ENCODE assay signal across 18 cellular contexts in the genomic region with DNA sequence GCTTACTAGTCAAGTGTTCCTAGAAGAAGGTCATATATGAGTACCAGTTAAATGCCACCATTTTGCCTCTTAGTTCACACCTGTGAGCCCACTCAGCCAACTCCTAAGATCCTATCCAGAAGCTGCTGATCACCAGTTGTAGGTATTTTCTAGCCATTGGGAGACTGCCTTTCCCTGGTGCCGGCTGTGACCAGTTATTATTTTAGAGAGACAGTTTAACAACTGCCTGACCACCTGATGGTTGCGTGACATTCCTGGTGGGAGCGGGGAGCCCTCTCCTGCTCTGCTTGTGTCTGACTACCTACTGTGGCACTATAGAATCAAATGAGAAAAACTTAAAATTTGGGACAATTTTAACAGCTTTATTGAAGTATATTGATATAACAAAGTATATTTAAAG. TPM values are rescaled to one million over a fixed set of nuclear protein-coding genes. Genes with fewer than 3 reads are reported as not detected.
A peak's percentile ranks its signal among the peaks of the same experiment; 100 is the strongest.
DNase-seq lines count a peak whose midpoint lies in the region; ATAC-seq and TF ChIP-seq lines count a peak whose summit lies in the region.
"Had no signal": no experiment of that assay in that cellular context is flagged by ENCODE, and none has a peak within 500 bp of the region (broad histone marks: within the 10 kb centered on the region; RNA-seq: fewer than 3 reads in every experiment).

No MANE protein-coding gene starts in this region.

- H3K18ac ChIP-seq in mesenchymal stem cell (ENCODE audit: low read depth in 1 of 2, low read length in 2 of 2) = peak overlapping the region in 1 of 2 experiments; percentile 75

- H2BK5ac ChIP-seq in mesenchymal stem cell (ENCODE audit: low read depth, low read length, poor library complexity, severe bottlenecking) = no peak overlapping the region

- H3K4me1 ChIP-seq in duodenal mucosa (ENCODE audit: control insufficient read depth in 1 of 2, insufficient read depth in 2 of 2, low read length in 2 of 2) = peaks cover 11 to 31% of the 10 kb centered on the region in 2 donors
- H3K4me1 ChIP-seq in mesenchymal stem cell (ENCODE audit: control insufficient read depth, insufficient read depth, low read depth, low read length) = peaks cover 12% of the 10 kb centered on the region

- no peak overlapping the region for H3K14ac ChIP-seq in mesenchymal stem cell (ENCODE audit: low read length in 2 of 2)

- H2BK120ac ChIP-seq in mesenchymal stem cell (ENCODE audit: low read depth, low read length) = no peak overlapping the region

- H2BK15ac ChIP-seq in mesenchymal stem cell (ENCODE audit: low read depth, poor library complexity, severe bottlenecking) = no peak overlapping the region

- peaks cover 18% of the 10 kb centered on the region for H3K79me1 ChIP-seq in mesenchymal stem cell (replicated peaks; ENCODE audit: low read length, poor library complexity, severe bottlenecking)

- H3K9ac ChIP-seq in duodenal mucosa (ENCODE audit: low read depth in 1 of 2, low read length in 2 of 2) (no peak overlapping the region), mesenchymal stem cell (ENCODE audit: low read length) (no peak overlapping the region)

- peak overlapping the region in 1 of 2 experiments; percentile 45 for H2BK12ac ChIP-seq in mesenchymal stem cell (ENCODE audit: low read length in 2 of 2)

- H3K9me3 ChIP-seq in duodenal mucosa (ENCODE audit: control insufficient read depth in 1 of 2, low read length in 2 of 2) = no peaks in the 10 kb centered on the region
- no peaks in the 10 kb centered on the region for H3K9me3 ChIP-seq in mesenchymal stem cell (ENCODE audit: control insufficient read depth, low read length)

- peaks cover 21 to 46% of the 10 kb centered on the region in 2 donors for H3K27me3 Mint-ChIP-seq in natural killer cell treated with Interleukin-12 subunit alpha and Interleukin-12 subunit beta and Interleukin-15 and Interleukin-18, amount 100 ng/mL, for 72 hours

- H3K4ac ChIP-seq in mesenchymal stem cell (ENCODE audit: low read depth in 1 of 2, low read length in 2 of 2) = no peak overlapping the region

- H3K4me2 ChIP-seq in mesenchymal stem cell (ENCODE audit: low read length, poor library complexity, severe bottlenecking) = no peak overlapping the region

- H3K27ac ChIP-seq in C4-2B (peak overlapping the region; percentile 73), duodenal mucosa (ENCODE audit: low read depth, low read length) (no peak overlapping the region), mesenchymal stem cell (ENCODE audit: low read length, poor library complexity, severe bottlenecking) (no peak overlapping the region)
- H3K27ac ChIP-seq: WERI-Rb-1 had no signal

- no peak overlapping the region for H3K23ac ChIP-seq in mesenchymal stem cell (ENCODE audit: low read length in 2 of 2)

- H3K27me3 ChIP-seq in duodenal mucosa (ENCODE audit: control insufficient read depth in 1 of 2, insufficient read depth in 2 of 2, low read length in 2 of 2) (no peaks in the 10 kb centered on the region), mesenchymal stem cell (ENCODE audit: control insufficient read depth in 1 of 2, insufficient read depth in 1 of 2, low read length in 2 of 2) (no peaks in the 10 kb centered on the region)

- H3K27ac Mint-ChIP-seq in natural killer cell treated with Interleukin-12 subunit alpha and Interleukin-12 subunit beta and Interleukin-15 and Interleukin-18, amount 100 ng/mL, for 72 hours = no peak overlapping the region
- H3K27ac Mint-ChIP-seq: stimulated activated naive B cell treated with anti-CD40 and anti-IgM and Interleukin-4, amounts not matched to agents 10 μg/mL and 1 μg/mL and 100 μg/mL, for 72 hours had no signal

- no peak for ATAC-seq in natural killer cell treated with Interleukin-12 subunit alpha and Interleukin-12 subunit beta and Interleukin-15 and Interleukin-18, amount 100 ng/mL, for 72 hours
- ATAC-seq in HG02678 (IDR thresholded peaks at IDR 0.05; ENCODE audit: unreplicated experiment) = no peak
- ATAC-seq: PC-3; stimulated activated naive B cell treated with anti-CD40 and anti-IgM and Interleukin-4, amounts not matched to agents 10 μg/mL and 1 μg/mL and 100 μg/mL, for 72 hours had no signal

- no peak overlapping the region for H2AFZ ChIP-seq in mesenchymal stem cell (ENCODE audit: low read depth, low read length)

- 87% methylated on average over 3 of the region's 3 CpGs for WGBS in mesenchymal stem cell

- no peak overlapping the region for H3K4me3 Mint-ChIP-seq in natural killer cell treated with Interleukin-12 subunit alpha and Interleukin-12 subunit beta and Interleukin-15 and Interleukin-18, amount 100 ng/mL, for 72 hours
- H3K4me3 Mint-ChIP-seq: stimulated activated naive B cell treated with anti-CD40 and anti-IgM and Interleukin-4, amounts not matched to agents 10 μg/mL and 1 μg/mL and 100 μg/mL, for 72 hours had no signal

- H3K36me3 Mint-ChIP-seq in natural killer cell treated with Interleukin-12 subunit alpha and Interleukin-12 subunit beta and Interleukin-15 and Interleukin-18, amount 100 ng/mL, for 72 hours = no peaks in the 10 kb centered on the region
- H3K36me3 Mint-ChIP-seq: stimulated activated naive B cell treated with anti-CD40 and anti-IgM and Interleukin-4, amounts not matched to agents 10 μg/mL and 1 μg/mL and 100 μg/mL, for 72 hours had no signal

- H2AK5ac ChIP-seq in mesenchymal stem cell (ENCODE audit: low read length, severe bottlenecking) = no peak overlapping the region

- no peaks in the 10 kb centered on the region for H3K9me3 Mint-ChIP-seq in natural killer cell treated with Interleukin-12 subunit alpha and Interleukin-12 subunit beta and Interleukin-15 and Interleukin-18, amount 100 ng/mL, for 72 hours
- H3K9me3 Mint-ChIP-seq: stimulated activated naive B cell treated with anti-CD40 and anti-IgM and Interleukin-4, amounts not matched to agents 10 μg/mL and 1 μg/mL and 100 μg/mL, for 72 hours had no signal

- peaks cover 0 to 10% of the 10 kb centered on the region in 2 donors for H3K36me3 ChIP-seq in duodenal mucosa (ENCODE audit: control insufficient read depth in 1 of 2, insufficient read depth in 2 of 2, low read length in 2 of 2)
- peaks cover 0 to 3% of the 10 kb centered on the region in 2 experiments for H3K36me3 ChIP-seq in mesenchymal stem cell (ENCODE audit: control insufficient read depth in 1 of 2, insufficient read depth in 2 of 2, low read depth in 1 of 2, low read length in 2 of 2)
- H3K36me3 ChIP-seq: WERI-Rb-1 had no signal

- H3K4me1 Mint-ChIP-seq in natural killer cell treated with Interleukin-12 subunit alpha and Interleukin-12 subunit beta and Interleukin-15 and Interleukin-18, amount 100 ng/mL, for 72 hours (ENCODE audit: low read depth in 2 of 2) = peaks cover 11% of the 10 kb centered on the region in 2 donors

- DNase-seq in mesenchymal stem cell (no peak), skeletal muscle cell (ENCODE audit: low read depth) (no peak), Ammon's horn (ENCODE audit: low spot score) (no peak), NCI-H2227 (lab: John Stamatoyannopoulos, UW; ENCODE audit: unreplicated experiment) (no peak)
- no peak for DNase-seq in natural killer cell treated with Interleukin-12 subunit alpha and Interleukin-12 subunit beta and Interleukin-15 and Interleukin-18, amount 100 ng/mL, for 72 hours (ENCODE audit: low spot score)
- DNase-seq: activated CD8-positive, alpha-beta memory T cell treated with anti-CD3 and anti-CD28 coated beads, Interleukin-2, amount 50 U/mL, for 48 hours; activated naive CD4-positive, alpha-beta T cell treated with anti-CD3 and anti-CD28 coated beads, Interleukin-2, amount 50 U/mL, for 16 hours; COR-L47; GOT3; hippocampal formation; Karpas-422; NCI-H524 treated with DMSO at 0.1 percent for 48 hours; PC-3; stimulated activated naive B cell treated with anti-CD40 and anti-IgM and Interleukin-4, amounts not matched to agents 10 μg/mL and 1 μg/mL and 100 μg/mL, for 72 hours; WERI-Rb-1 had no signal

- H4K91ac ChIP-seq in mesenchymal stem cell (ENCODE audit: low read length) = no peak overlapping the region

- H4K8ac ChIP-seq in mesenchymal stem cell (ENCODE audit: low read length) = peak overlapping the region; percentile 12

- peak overlapping the region; percentile 55 to 74 for H3K4me3 ChIP-seq in duodenal mucosa (ENCODE audit: low read depth in 1 of 2, low read length in 2 of 2)
- H3K4me3 ChIP-seq in mesenchymal stem cell (ENCODE audit: insufficient read depth in 1 of 2, low read depth in 1 of 2, low read length in 2 of 2) = peak overlapping the region in 1 of 2 experiments; percentile 83
- peak overlapping the region; percentile 20 for H3K4me3 ChIP-seq in skeletal muscle cell (ENCODE audit: low read depth, low read length)

- no peak for TF ChIP-seq CTCF in C4-2B (conservative IDR thresholded peaks at IDR 0.05)

RNA-seq across cellular contexts. Expression of a gene that starts 2.9 kb away (rescaled TPM):
- 226 TPM for polyA plus RNA-seq in mesenchymal stem cell (2013, experiment 1 of 2)
- polyA plus RNA-seq in mesenchymal stem cell (2013, experiment 2 of 2) = 232 TPM
- total RNA-seq in natural killer cell treated with Interleukin-12 subunit alpha and Interleukin-12 subunit beta and Interleukin-15 and Interleukin-18, amount 100 ng/mL, for 72 hours = under 1 TPM in 1 of 2 donors, not detected in 1; 0.50 TPM
